30 cellular contexts compared by ENCODE assay signal in the genomic region with DNA sequence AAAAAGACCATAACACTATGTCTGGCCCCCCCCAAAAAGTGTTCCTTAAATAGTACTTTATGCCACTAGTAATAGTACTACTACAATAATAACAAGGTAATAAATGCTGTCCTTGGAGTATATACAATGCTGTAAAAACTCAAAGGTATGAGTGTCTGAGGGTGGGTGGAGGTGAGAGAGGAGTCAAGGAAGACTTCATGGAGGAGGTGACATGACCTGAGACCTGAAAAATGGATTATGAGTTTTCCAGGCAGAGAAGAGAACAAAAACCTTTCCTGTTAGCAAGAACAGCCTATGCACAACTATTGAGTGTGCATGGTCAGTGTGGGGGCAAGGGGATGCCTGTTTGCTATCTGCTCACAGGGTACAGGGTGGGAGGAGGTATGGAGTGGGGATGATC.
"Had no signal": no experiment of that assay in that cellular context is flagged by ENCODE, and none has a peak within 500 bp of the region (broad histone marks: within the 10 kb centered on the region; RNA-seq: fewer than 3 reads in every experiment).

No MANE protein-coding gene starts in this region.

- DNase-seq: dermis blood vessel endothelial cell; effector memory CD4-positive, alpha-beta T cell; foreskin keratinocyte; heart left ventricle; hippocampal formation; left cardiac atrium; left lung; mesendoderm; midbrain; naive thymus-derived CD8-positive, alpha-beta T cell; nephron progenitor cell; nucleus accumbens; right lobe of liver; stimulated activated CD4-positive, alpha-beta T cell treated with anti-CD3 and anti-CD28 coated beads, Interleukin-12 subunit alpha, Interleukin-12 subunit beta, amount 100 ng/mL, for 4 hours; stimulated activated CD4-positive, alpha-beta T cell treated with anti-CD3 and anti-CD28 coated beads, Interleukin-1b, Interleukin-23, amount 100 ng/mL, for 48 hours; stimulated activated CD4-positive, alpha-beta T cell treated with anti-CD3 and anti-CD28 coated beads, Interleukin-4, amount 100 ng/mL, for 1 hour; stimulated activated CD8-positive, alpha-beta memory T cell treated with anti-CD3 and anti-CD28 coated beads, Interleukin-4, amount 100 ng/mL, for 48 hours; stimulated activated naive CD4-positive, alpha-beta T cell; stimulated activated naive CD8-positive, alpha-beta T cell treated with anti-CD3 and anti-CD28 coated beads, Interleukin-15, amount 100 ng/mL, for 72 hours; upper lobe of left lung; uterus had no signal

- H3K27ac Mint-ChIP-seq: naive thymus-derived CD8-positive, alpha-beta T cell; nephron progenitor cell; progenitor cell of endocrine pancreas; stimulated activated naive CD8-positive, alpha-beta T cell treated with anti-CD3 and anti-CD28 coated beads, Interleukin-15, amount 100 ng/mL, for 72 hours had no signal

- H3K4me3 Mint-ChIP-seq: naive thymus-derived CD8-positive, alpha-beta T cell; nephron progenitor cell; stimulated activated naive CD8-positive, alpha-beta T cell treated with anti-CD3 and anti-CD28 coated beads, Interleukin-15, amount 100 ng/mL, for 72 hours had no signal

- H3K4me3 ChIP-seq: coronary artery, esophagus muscularis mucosa, gastroesophageal sphincter, heart left ventricle, left lung, right lobe of liver, smooth muscle cell, suprapubic skin, upper lobe of left lung, uterus had no signal

- H3K4me2 ChIP-seq: smooth muscle cell had no signal

- H3K4me1 Mint-ChIP-seq: naive thymus-derived CD8-positive, alpha-beta T cell; nephron progenitor cell; stimulated activated naive CD8-positive, alpha-beta T cell treated with anti-CD3 and anti-CD28 coated beads, Interleukin-15, amount 100 ng/mL, for 72 hours had no signal

- H3K27ac ChIP-seq: coronary artery, foreskin keratinocyte, left lung, parathyroid adenoma, right lobe of liver, suprapubic skin, upper lobe of left lung had no signal

- H3K36me3 ChIP-seq: esophagus muscularis mucosa, gastroesophageal sphincter, heart left ventricle, left lung, right lobe of liver, suprapubic skin, upper lobe of left lung, uterus had no signal

- H3K9me3 Mint-ChIP-seq: naive thymus-derived CD8-positive, alpha-beta T cell; nephron progenitor cell; stimulated activated naive CD8-positive, alpha-beta T cell treated with anti-CD3 and anti-CD28 coated beads, Interleukin-15, amount 100 ng/mL, for 72 hours had no signal

- FAIRE-seq: endothelial cell of umbilical vein, islet of Langerhans had no signal

- ATAC-seq: foreskin keratinocyte; gastroesophageal sphincter; heart left ventricle; left cardiac atrium; left lung; naive thymus-derived CD8-positive, alpha-beta T cell; right lobe of liver; stimulated activated naive CD8-positive, alpha-beta T cell treated with anti-CD3 and anti-CD28 coated beads, Interleukin-15, amount 100 ng/mL, for 72 hours had no signal

- H3K27me3 ChIP-seq: esophagus muscularis mucosa, gastroesophageal sphincter, left lung, suprapubic skin, upper lobe of left lung, uterus had no signal

- H2AFZ ChIP-seq: parathyroid adenoma had no signal

- H3K79me2 ChIP-seq: parathyroid adenoma had no signal

- H3K9me3 ChIP-seq: esophagus muscularis mucosa, gastroesophageal sphincter, heart left ventricle, left lung, right lobe of liver, suprapubic skin, upper lobe of left lung, uterus had no signal

- H3K36me3 Mint-ChIP-seq: naive thymus-derived CD8-positive, alpha-beta T cell had no signal

- H3K4me1 ChIP-seq: foreskin keratinocyte, left lung, right lobe of liver, uterus had no signal
